ENCODE assay signal across 8 cellular contexts in genomic region chr11:94493146-94493442, GRCh38. TPM values are rescaled to one million over a fixed set of nuclear protein-coding genes. Genes with fewer than 3 reads are reported as not detected.
A peak's percentile ranks its signal among the peaks of the same experiment; 100 is the strongest.
DNase-seq lines count a peak whose midpoint lies in the region; TF ChIP-seq lines count a peak whose summit lies in the region.

No MANE protein-coding gene starts in this region.

- 0% methylated on average over 2 to 10 of the region's 10 CpGs for WGBS in endodermal cell (ENCODE audit: insufficient coverage in 1 of 2, insufficient read length in 1 of 2), 2 experiments

- H3K9ac ChIP-seq in OCI-LY3 (ENCODE audit: low read length) (peak overlapping the region; percentile 89), endodermal cell (ENCODE audit: extremely low read depth, low read length, poor library complexity, severe bottlenecking) (peak overlapping the region; percentile 96)

- peak overlapping the region; percentile 85 for H3K4me2 ChIP-seq in OCI-LY3 (ENCODE audit: low read length)
- peak overlapping the region; percentile 90 for H3K4me2 ChIP-seq in osteoblast (ENCODE audit: insufficient read depth, low read length)

- peaks cover 12% of the 10 kb centered on the region for H3K4me1 Mint-ChIP-seq in endodermal cell

- H3K27me3 ChIP-seq in HAP-1 (ENCODE audit: low read depth) = no peaks in the 10 kb centered on the region
- H3K27me3 ChIP-seq in OCI-LY3 (ENCODE audit: low read depth, low read length) = no peaks in the 10 kb centered on the region
- no peaks in the 10 kb centered on the region for H3K27me3 ChIP-seq in endodermal cell (ENCODE audit: control insufficient read depth, insufficient read depth, low read length, poor library complexity, severe bottlenecking)
- H3K27me3 ChIP-seq in osteoblast (ENCODE audit: insufficient read depth, low read length) = no peaks in the 10 kb centered on the region

- H3K36me3 Mint-ChIP-seq in endodermal cell (ENCODE audit: low read depth) = peaks cover 22% of the 10 kb centered on the region

- peak overlapping the region; percentile 53 for H3K27ac ChIP-seq in OCI-LY3 (ENCODE audit: low read length)
- H3K27ac ChIP-seq in endodermal cell (ENCODE audit: low read depth, low read length) = peak overlapping the region; percentile 92
- peak overlapping the region; percentile 85 for H3K27ac ChIP-seq in osteoblast (ENCODE audit: low read depth, low read length)

- H3K9me3 ChIP-seq in HAP-1 = no peaks in the 10 kb centered on the region
- H3K9me3 ChIP-seq in OCI-LY3 (ENCODE audit: insufficient read depth, low read length) = no peaks in the 10 kb centered on the region
- H3K9me3 ChIP-seq in endodermal cell (ENCODE audit: control insufficient read depth, low read length) = no peaks in the 10 kb centered on the region
- no peaks in the 10 kb centered on the region for H3K9me3 ChIP-seq in osteoblast (ENCODE audit: low read depth, low read length)

- H3K4me1 ChIP-seq in HAP-1 (peaks cover 5% of the 10 kb centered on the region; the same call in 1 of the 2 replicates), OCI-LY3 (ENCODE audit: low read length) (peaks cover 21% of the 10 kb centered on the region), endodermal cell (ENCODE audit: control insufficient read depth, insufficient read depth, low read length) (no peaks in the 10 kb centered on the region), osteoblast (ENCODE audit: insufficient read depth, low read length) (peaks cover 7% of the 10 kb centered on the region)

- peak overlapping the region; percentile 96 for H3K4me3 Mint-ChIP-seq in endodermal cell

- DNase-seq in GF-D8 (lab: John Stamatoyannopoulos, UW) (peak; percentile 3), HAP-1 (ENCODE audit: low spot score in 2 of 2) (no peak), endodermal cell (no peak), osteoblast (ENCODE audit: insufficient read length, low spot score, missing footprints) (no peak), posterior cingulate gyrus (no peak), GM13977 (ENCODE audit: low spot score) (no peak)
- no peak for DNase-seq in activated CD4-positive, CD25-positive, alpha-beta regulatory T cell treated with anti-CD3 and anti-CD28 coated beads, Interleukin-2, amount 50 U/mL, for 72 hours

- no peaks in the 10 kb centered on the region for H3K27me3 Mint-ChIP-seq in endodermal cell (ENCODE audit: insufficient read depth)

- H3K79me2 ChIP-seq in OCI-LY3 (ENCODE audit: low read length) = peaks cover 47% of the 10 kb centered on the region
- peaks cover 35% of the 10 kb centered on the region for H3K79me2 ChIP-seq in osteoblast (ENCODE audit: insufficient read depth, low read length)

- H3K36me3 ChIP-seq in HAP-1 (replicated peaks) = peaks cover 23% of the 10 kb centered on the region
- peaks cover 34% of the 10 kb centered on the region for H3K36me3 ChIP-seq in OCI-LY3 (replicated peaks; ENCODE audit: low read depth, low read length)
- peaks cover 38% of the 10 kb centered on the region for H3K36me3 ChIP-seq in endodermal cell (ENCODE audit: control insufficient read depth, insufficient read depth, low read length)
- H3K36me3 ChIP-seq in osteoblast (ENCODE audit: insufficient read depth, low read length) = peaks cover 12% of the 10 kb centered on the region

- no peaks in the 10 kb centered on the region for H4K20me1 ChIP-seq in OCI-LY3 (ENCODE audit: insufficient read depth, low read length)
- no peaks in the 10 kb centered on the region for H4K20me1 ChIP-seq in osteoblast (ENCODE audit: insufficient read depth, low read length)

- intact Hi-C loops in posterior cingulate gyrus (cut with DNase I) = no loop called here

- TF ChIP-seq CTCF in OCI-LY3 (IDR thresholded peaks at IDR 0.05; ENCODE audit: low read depth, low read length) = no peak
- no peak for TF ChIP-seq CTCF in endodermal cell (conservative IDR thresholded peaks at IDR 0.05)
- no peak for TF ChIP-seq CTCF in osteoblast (IDR thresholded peaks at IDR 0.05; ENCODE audit: extremely low read depth, low read depth, low read length)
- no peak for TF ChIP-seq CTCF in GM13977 (IDR thresholded peaks at IDR 0.05; ENCODE audit: extremely low read depth, insufficient read depth, missing control alignments)

- peak overlapping the region; percentile 81 for H3K4me3 ChIP-seq in HAP-1
- peak overlapping the region; percentile 86 for H3K4me3 ChIP-seq in OCI-LY3 (ENCODE audit: low read length)
- peak overlapping the region; percentile 95 for H3K4me3 ChIP-seq in endodermal cell (ENCODE audit: low read length)
- peak overlapping the region; percentile 96 for H3K4me3 ChIP-seq in osteoblast (ENCODE audit: insufficient read depth, low read length)

- in situ Hi-C loops in HAP-1 (cut with MboI; ENCODE audit: low sequenced_read_pairs) (no loop called here), GM13977 (cut with MboI; ENCODE audit: low pct_unique_long_range_greater_than_20kb, low sequenced_read_pairs, unreplicated experiment) (no loop called here)

- H3K27ac Mint-ChIP-seq in endodermal cell = peak overlapping the region; percentile 100

- H3K9me3 Mint-ChIP-seq in endodermal cell = peaks cover 2% of the 10 kb centered on the region

- H2AFZ ChIP-seq in OCI-LY3 (ENCODE audit: low read depth, low read length) (peak overlapping the region; percentile 83; the same call in 1 of the 2 replicates), osteoblast (ENCODE audit: low read length) (peak overlapping the region; percentile 99)

RNA-seq across cellular contexts. Expression of gene MRE11, which starts 0.6 kb away (rescaled TPM):
- total RNA-seq in endodermal cell (10 to 100 TPM; 38.1 to 43.5 TPM), osteoblast (10.1 and 15.0 TPM in 2 replicates)
- polyA plus RNA-seq in endodermal cell (2013, experiment 1 of 2) = 24.4 TPM
- 22.0 TPM for polyA plus RNA-seq in endodermal cell (2013, experiment 2 of 2)

RNA-seq across cellular contexts. Expression of gene ANKRD49, which starts 0.7 kb away (rescaled TPM):
- total RNA-seq in endodermal cell = 10 to 100 TPM; 11.2 to 14.4 TPM
- polyA plus RNA-seq in endodermal cell (2013, experiment 1 of 2) = 15.2 TPM
- 14.8 TPM for polyA plus RNA-seq in endodermal cell (2013, experiment 2 of 2)
- total RNA-seq in osteoblast = 13.0 and 14.1 TPM in 2 replicates

RNA-seq across cellular contexts. Expression of gene C11orf97, which starts 19.2 kb away (rescaled TPM):
- total RNA-seq in endodermal cell = not detected
- not detected for polyA plus RNA-seq in endodermal cell (2013, experiment 1 of 2)
- not detected for polyA plus RNA-seq in endodermal cell (2013, experiment 2 of 2)
- total RNA-seq in osteoblast = not detected in 2 replicates

RNA-seq across cellular contexts. Expression of gene FUT4, which starts 50.6 kb away (rescaled TPM):
- total RNA-seq in endodermal cell (1 to 10 TPM; 2.8 to 5.4 TPM), osteoblast (5.6 and 7.2 TPM in 2 replicates)
- 2.3 TPM for polyA plus RNA-seq in endodermal cell (2013, experiment 1 of 2)
- polyA plus RNA-seq in endodermal cell (2013, experiment 2 of 2) = 2.1 TPM
